19 cellular contexts compared by ENCODE assay signal in genomic region chr10:129174167-129175014, GRCh38.
"Had no signal": no experiment of that assay in that cellular context is flagged by ENCODE, and none has a peak within 500 bp of the region (broad histone marks: within the 10 kb centered on the region; RNA-seq: fewer than 3 reads in every experiment).

No MANE protein-coding gene starts in this region.

- H3K9me3 ChIP-seq: ascending aorta, breast epithelium, heart left ventricle, mucosa of descending colon, tibial artery, vagina had no signal

- H3K36me3 ChIP-seq: ascending aorta, breast epithelium, heart left ventricle, tibial artery, vagina had no signal

- DNase-seq: activated CD4-positive, CD25-positive, alpha-beta regulatory T cell treated with anti-CD3 and anti-CD28 coated beads, Interleukin-2, amount 50 U/mL, for 72 hours; activated naive CD4-positive, alpha-beta T cell; activated T-cell treated with anti-CD3 and anti-CD28 coated beads for 4 hours; dermis blood vessel endothelial cell; effector memory CD8-positive, alpha-beta T cell; foreskin keratinocyte; heart left ventricle; mucosa of descending colon; natural killer cell; occipital lobe; stimulated activated CD4-positive, alpha-beta T cell treated with anti-CD3 and anti-CD28 coated beads, Interleukin-12 subunit alpha, Interleukin-12 subunit beta, amount 100 ng/mL, for 4 hours; stimulated activated CD4-positive, alpha-beta T cell treated with anti-CD3 and anti-CD28 coated beads, Interleukin-2, amount 100 ng/mL, for 48 hours; stimulated activated naive B cell treated with anti-CD40 and anti-IgM and Interleukin-4, amounts not matched to agents 10 μg/mL and 1 μg/mL and 100 μg/mL, for 72 hours; T-cell; T-helper 9 cell; tibial artery had no signal

- H3K27ac ChIP-seq: ascending aorta, breast epithelium, foreskin keratinocyte, heart left ventricle, tibial artery, vagina had no signal

- H3K4me3 ChIP-seq: ascending aorta, breast epithelium, heart left ventricle, mucosa of descending colon, tibial artery, vagina had no signal

- H3K27me3 ChIP-seq: ascending aorta, foreskin keratinocyte, vagina had no signal

- H3K4me1 ChIP-seq: ascending aorta, breast epithelium, foreskin keratinocyte, heart left ventricle, tibial artery, vagina had no signal
